In genomic region chr12:107685360-107686248, GRCh38 we compare ENCODE assay signal across 8 cellular contexts. TPM values are rescaled to one million over a fixed set of nuclear protein-coding genes. Genes with fewer than 3 reads are reported as not detected.
DNase-seq lines count a peak whose midpoint lies in the region; ATAC-seq and TF ChIP-seq lines count a peak whose summit lies in the region.

PWP1 (plus strand) TSS chr12:107685799; CDS start chr12:107685900, 101 bp downstream.

- H3K36me3 ChIP-seq in SK-N-SH (replicated peaks in 1 of 2; ENCODE audit: control insufficient read depth in 1 of 2, insufficient read depth in 2 of 2, low read length in 1 of 2), result peaks cover 18 to 21% of the 10 kb centered on the region in 2 experiments

- peak within 1 kb of the TSS; percentile 93 for H3K4me2 ChIP-seq in SK-N-SH

- CTCF ChIA-PET in SK-N-SH (lab: Yijun Ruan, JAX), result interaction anchor here (0.7 to 1.9 kb wide), 6 partner anchors 9 to 554 kb away, joined by 3 to 8 read pairs (median 4); no protein-coding TSS in a partner anchor

- H3K4me1 ChIP-seq in SK-N-SH (ENCODE audit: control insufficient read depth in 1 of 2, insufficient read depth in 2 of 2, low read depth in 1 of 2, low read length in 1 of 2), result peaks cover 0 to 7% of the 10 kb centered on the region in 2 experiments; a peak in 2 of 4 replicates

- H3K27me3 ChIP-seq in SK-N-SH (ENCODE audit: insufficient read depth), result no peaks in the 10 kb centered on the region; the same call in 1 of the 2 replicates

- POLR2A ChIA-PET in SK-N-SH (lab: Yijun Ruan, JAX), result interaction anchor here (0.7 kb wide), 2 partner anchors 13 to 31 kb away, joined by 3 read pairs; no protein-coding TSS in a partner anchor

- DNase-seq in NCI-H1092 (lab: John Stamatoyannopoulos, UW) (peak; percentile 90), SK-N-SH (peak; percentile 98), globus pallidus (ENCODE audit: low spot score) (peak; percentile 92), nucleus accumbens (lab: John Stamatoyannopoulos, UW) (peak in 55 of 56 donors; percentile 29 to 95 (median 88)), superior temporal gyrus (ENCODE audit: extremely low spot score) (peak; percentile 98)
- DNase-seq in activated naive CD4-positive, alpha-beta T cell treated with anti-CD3 and anti-CD28 coated beads, Interleukin-2, amount 50 U/mL, for 16 hours, result peak; percentile 94

- H3K4me3 ChIP-seq in GM08714 (ENCODE audit: low read length) (peak within 1 kb of the TSS; percentile 95), SK-N-SH (ENCODE audit: low read depth in 2 of 2, low read length in 1 of 2) (peak within 1 kb of the TSS; percentile 88 to 96)

- ATAC-seq in HG02588 (IDR thresholded peaks at IDR 0.05; ENCODE audit: unreplicated experiment), result peak; percentile 87

- H3F3A ChIP-seq in SK-N-SH (replicated peaks; ENCODE audit: insufficient read depth), result peaks cover 4% of the 10 kb centered on the region

- H2AFZ ChIP-seq in SK-N-SH (ENCODE audit: low read depth), result peak within 1 kb of the TSS; percentile 99

- H4K20me1 ChIP-seq in SK-N-SH (ENCODE audit: insufficient read depth), result no peaks in the 10 kb centered on the region

- H3K27ac ChIP-seq in SK-N-SH (ENCODE audit: low read depth in 2 of 2, low read length in 1 of 2), result peak within 1 kb of the TSS; percentile 59 to 70

- no peaks in the 10 kb centered on the region for H3K9me3 ChIP-seq in SK-N-SH

- H3K79me2 ChIP-seq in SK-N-SH (ENCODE audit: insufficient read depth), result peaks cover 38% of the 10 kb centered on the region

- no peaks in the 10 kb centered on the region for H3K9me2 ChIP-seq in SK-N-SH

- 1% methylated on average over 19 of the region's 51 CpGs for WGBS in SK-N-SH (ENCODE audit: low lambda C conversion rate)

- H3K9ac ChIP-seq in SK-N-SH, result peak within 1 kb of the TSS; percentile 95

- TF ChIP-seq RAD21 in SK-N-SH (IDR thresholded peaks at IDR 0.05; ENCODE audit: low read length), result 0 out of 2 replicates have a peak, but pooled peaks have one; percentile 6

- TF ChIP-seq EP300 in SK-N-SH (IDR thresholded peaks at IDR 0.05; ENCODE audit: borderline replicate concordance in 1 of 2, low read depth in 1 of 2, low read length in 1 of 2), result 0 out of 4 replicates have a peak, but pooled peaks of 1 of the 2 experiments have one; percentile 23

- no peak for TF ChIP-seq CTCF in SK-N-SH (IDR thresholded peaks at IDR 0.05)

TF ChIP-seq in SK-N-SH, 30 proteins besides CTCF, POLR2A, EP300 and RAD21:
- peak; percentile 87; the same call in 1 of the 2 replicates for TF ChIP-seq YY1 (IDR thresholded peaks at IDR 0.05; ENCODE audit: low read depth)
- TF ChIP-seq RFX5 (IDR thresholded peaks at IDR 0.05; ENCODE audit: low read length), result no peak
- TF ChIP-seq FOXJ3 (CRISPR knock-in tag; IDR thresholded peaks at IDR 0.05), result 0 out of 2 replicates have a peak, but pooled peaks have one; percentile 32
- peak; percentile 91 for TF ChIP-seq TAF1 (IDR thresholded peaks at IDR 0.05; ENCODE audit: borderline replicate concordance, low read depth, low read length)
- no peak; the same call in 1 of the 2 replicates for TF ChIP-seq SMC3 (IDR thresholded peaks at IDR 0.05; ENCODE audit: low read depth, low read length)
- peak; percentile 100 for TF ChIP-seq MXI1 (IDR thresholded peaks at IDR 0.05; ENCODE audit: low read depth, low read length)
- peak; percentile 88 for TF ChIP-seq POLR2AphosphoS5 (IDR thresholded peaks at IDR 0.05; ENCODE audit: low read depth, low read length)
- peak; percentile 76 for TF ChIP-seq CHD2 (IDR thresholded peaks at IDR 0.05; ENCODE audit: low read length, partially characterized antibody)
- TF ChIP-seq PBX3 (IDR thresholded peaks at IDR 0.05), result no peak
- TF ChIP-seq GABPA (IDR thresholded peaks at IDR 0.05; ENCODE audit: low read depth), result peak; percentile 59
- no peak for TF ChIP-seq RCOR1 (IDR thresholded peaks at IDR 0.05; ENCODE audit: low read length)
- peak; percentile 91 for TF ChIP-seq NRF1 (IDR thresholded peaks at IDR 0.05; ENCODE audit: low read depth, low read length)
- TF ChIP-seq, protein P1, sequence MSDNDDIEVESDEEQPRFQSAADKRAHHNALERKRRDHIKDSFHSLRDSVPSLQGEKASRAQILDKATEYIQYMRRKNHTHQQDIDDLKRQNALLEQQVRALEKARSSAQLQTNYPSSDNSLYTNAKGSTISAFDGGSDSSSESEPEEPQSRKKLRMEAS (IDR thresholded peaks at IDR 0.05; ENCODE audit: low read depth), result peak; percentile 100
- TF ChIP-seq TEAD4 (IDR thresholded peaks at IDR 0.05; ENCODE audit: borderline replicate concordance, insufficient read depth), result no peak
- peak; percentile 94 for TF ChIP-seq ELF1 (IDR thresholded peaks at IDR 0.05)
- TF ChIP-seq JUND (IDR thresholded peaks at IDR 0.05), result no peak
- TF ChIP-seq, protein P2, sequence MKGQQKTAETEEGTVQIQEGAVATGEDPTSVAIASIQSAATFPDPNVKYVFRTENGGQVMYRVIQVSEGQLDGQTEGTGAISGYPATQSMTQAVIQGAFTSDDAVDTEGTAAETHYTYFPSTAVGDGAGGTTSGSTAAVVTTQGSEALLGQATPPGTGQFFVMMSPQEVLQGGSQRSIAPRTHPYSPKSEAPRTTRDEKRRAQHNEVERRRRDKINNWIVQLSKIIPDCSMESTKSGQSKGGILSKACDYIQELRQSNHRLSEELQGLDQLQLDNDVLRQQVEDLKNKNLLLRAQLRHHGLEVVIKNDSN (IDR thresholded peaks at IDR 0.05; ENCODE audit: borderline replicate concordance, low read depth), result no peak; the same call in 1 of the 2 replicates
- TF ChIP-seq REST (IDR thresholded peaks at IDR 0.05; ENCODE audit: low read depth, low read length), result no peak
- TF ChIP-seq FOXM1 (IDR thresholded peaks at IDR 0.05; ENCODE audit: low read depth), result no peak
- TF ChIP-seq SIN3A (IDR thresholded peaks at IDR 0.05; ENCODE audit: borderline replicate concordance, low read depth, low read length), result peak; percentile 97; the same call in 1 of the 2 replicates
- TF ChIP-seq ZBTB33 (IDR thresholded peaks at IDR 0.05; ENCODE audit: borderline replicate concordance, low read depth), result no peak
- TF ChIP-seq GATA2 (CRISPR knock-in tag; IDR thresholded peaks at IDR 0.05), result no peak
- no peak for TF ChIP-seq EZH2phosphoT487 (IDR thresholded peaks at IDR 0.05; ENCODE audit: borderline replicate concordance, low read depth)

RNA-seq across cellular contexts. Expression of gene PWP1, which starts in this region (rescaled TPM):
- polyA plus RNA-seq in SK-N-SH (2012; rRNA removed), result 129 and 165 TPM in 2 replicates
- polyA plus RNA-seq in SK-N-SH (2012; cell fraction: cytosol; rRNA removed), result 146 and 181 TPM in 2 replicates
- 103 and 127 TPM in 2 replicates for polyA plus RNA-seq in SK-N-SH (2012; cell fraction: nucleus; rRNA removed)

Comparison
In these comparisons a context has a peak if more than half of its experiments do, and no peak if none do; other contexts are left out.
1. Peak in every context shown above with its lines: DNase-seq, ATAC-seq, H3K4me3 ChIP-seq and H3K27ac ChIP-seq.